8 cellular contexts compared by ENCODE assay signal in genomic region chr14:104708606-104709268, GRCh38. TPM values are rescaled to one million over a fixed set of nuclear protein-coding genes. Genes with fewer than 3 reads are reported as not detected.
DNase-seq lines count a peak whose midpoint lies in the region; ATAC-seq and TF ChIP-seq lines count a peak whose summit lies in the region.

No MANE protein-coding gene starts in this region.

- no peaks in the 10 kb centered on the region for H3K27me3 ChIP-seq in BE2C

- H3K4me3 ChIP-seq in BE2C (ENCODE audit: low read depth, low read length): peak overlapping the region; percentile 4
- H3K4me3 ChIP-seq in choroid plexus epithelial cell (ENCODE audit: low read depth, low read length): no peak overlapping the region
- H3K4me3 ChIP-seq in lower leg skin (ENCODE audit: low read depth, poor library complexity, severe bottlenecking): no peak overlapping the region

- peaks cover 3% of the 10 kb centered on the region for H3K4me1 ChIP-seq in BE2C

- intact Hi-C loops in lower leg skin (cut with DNase I; ENCODE audit: low total_unique reads): loop anchor here (2.0 kb wide), 1 partner anchor 58 kb away; no protein-coding TSS in a partner anchor

- no peaks in the 10 kb centered on the region for H3K9me3 ChIP-seq in BE2C

- peaks cover 25% of the 10 kb centered on the region for H3K36me3 ChIP-seq in BE2C

- TF ChIP-seq CTCF in BE2C (IDR thresholded peaks at IDR 0.05; ENCODE audit: low read depth, low read length) (peak; percentile 94), GM20000 (IDR thresholded peaks at IDR 0.05; ENCODE audit: extremely low read depth, missing control alignments) (peak; percentile 99), choroid plexus epithelial cell (conservative IDR thresholded peaks at IDR 0.05; ENCODE audit: low read depth, low read length) (peak; percentile 95), lower leg skin (IDR thresholded peaks at IDR 0.05) (peak in 2 of 3 donors; percentile 5 to 84)

- TF ChIP-seq POLR2A in lower leg skin (IDR thresholded peaks at IDR 0.05): no peak

- 55 to 57% methylated on average over 17 to 19 of the region's 20 CpGs for WGBS in lower leg skin, 2 donors

- ATAC-seq in HG02884 (IDR thresholded peaks at IDR 0.05; ENCODE audit: unreplicated experiment): no peak

- DNase-seq in BE2C (peak; percentile 80), GM20000 (ENCODE audit: low spot score) (peak; percentile 96), NCI-H2107 (lab: John Stamatoyannopoulos, UW) (peak; percentile 80), choroid plexus epithelial cell (ENCODE audit: low read depth) (peak; percentile 67), lower leg skin (ENCODE audit: low spot score in 2 of 2) (peak in 1 of 2 donors; percentile 94)
- peak; percentile 63 to 75 for DNase-seq in activated CD4-positive, alpha-beta T cell treated with anti-CD3 and anti-CD28 coated beads for 4 hours
- DNase-seq in stimulated activated CD8-positive, alpha-beta memory T cell treated with anti-CD3 and anti-CD28 coated beads, Interleukin-15, amount 100 ng/mL, for 4 hours (ENCODE audit: low read depth in 2 of 2): peak; percentile 34 to 45

RNA-seq across cellular contexts. Expression of gene ADSS1, which starts 15.3 kb away (rescaled TPM):
- polyA plus RNA-seq in BE2C (2012; ENCODE audit: insufficient read depth, insufficient read length, low read depth): 1.5 TPM
- total RNA-seq in lower leg skin: 1 to 10 TPM; 5.5 to 8.7 (median 7.2) TPM

RNA-seq across cellular contexts. Expression of gene INF2, which starts 19.3 kb away (rescaled TPM):
- 133 TPM for polyA plus RNA-seq in BE2C (2012; ENCODE audit: insufficient read depth, insufficient read length, low read depth)
- total RNA-seq in lower leg skin: 100 to 1,000 TPM in 1 of 4 donors, 10 to 100 TPM in 3; 63.8 to 121 (median 83.9) TPM

RNA-seq across cellular contexts. Expression of gene SIVA1, which starts 44.2 kb away (rescaled TPM):
- 407 TPM for polyA plus RNA-seq in BE2C (2012; ENCODE audit: insufficient read depth, insufficient read length, low read depth)
- total RNA-seq in lower leg skin: 100 to 1,000 TPM; 162 to 174 (median 168) TPM

Comparison
In these comparisons a context has a peak if more than half of its experiments do, and no peak if none do; other contexts are left out.
1. CTCF ChIP-seq: peak in every context shown above with its lines; median percentile 99 in GM20000; 95 in choroid plexus epithelial cell; 94 in BE2C; 44 in lower leg skin.